In the genomic region with DNA sequence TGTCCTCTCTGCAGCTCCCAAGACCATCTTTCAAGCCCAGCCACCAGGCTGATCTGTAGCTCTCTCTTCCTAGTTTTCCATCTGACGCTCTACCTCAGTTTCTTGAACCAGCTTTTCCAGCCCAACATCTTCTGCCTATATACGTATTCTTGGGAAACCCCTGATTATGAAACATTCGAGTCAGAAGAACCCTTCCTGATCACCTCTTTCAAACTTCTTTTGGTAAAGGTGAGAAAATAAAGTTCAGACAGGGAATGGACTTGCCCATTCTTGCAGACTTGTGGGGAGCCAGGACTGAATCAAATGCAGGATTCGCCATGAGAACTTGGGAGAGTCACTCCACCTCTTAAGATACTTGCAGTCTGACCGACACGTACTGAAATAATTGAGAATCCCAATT, we compare ENCODE assay signal across 8 cellular contexts.
"Had no signal": no experiment of that assay in that cellular context is flagged by ENCODE, and none has a peak within 500 bp of the region (broad histone marks: within the 10 kb centered on the region; RNA-seq: fewer than 3 reads in every experiment).

No MANE protein-coding gene starts in this region.

- H3K27ac ChIP-seq: GM23248 had no signal

- H3K4me1 ChIP-seq: HAP-1 had no signal

- ATAC-seq: HCT116, HepG2 had no signal

- H3K4me3 Mint-ChIP-seq: HFFc6, IgD-negative memory B cell had no signal

- H3K27me3 Mint-ChIP-seq: IgD-negative memory B cell had no signal

- DNase-seq: GM23248, GOT3, H7, HFFc6 had no signal

- H3K9me3 Mint-ChIP-seq: HFFc6, IgD-negative memory B cell had no signal

- H2AFZ ChIP-seq: GM23248 had no signal

- H3K36me3 ChIP-seq: HAP-1 had no signal

- H3K36me3 Mint-ChIP-seq: IgD-negative memory B cell had no signal

- H3K9ac ChIP-seq: GM23248 had no signal

- H3K4me1 Mint-ChIP-seq: IgD-negative memory B cell had no signal

- H3K9me3 ChIP-seq: HAP-1 had no signal

- H3K27ac Mint-ChIP-seq: HFFc6, IgD-negative memory B cell had no signal

- H3K4me3 ChIP-seq: GM23248, HAP-1 had no signal
